Comparison of ENCODE assay signal across 8 cellular contexts in genomic region chr10:110872984-110873569, GRCh38. TPM values are rescaled to one million over a fixed set of nuclear protein-coding genes. Genes with fewer than 3 reads are reported as not detected.
A peak's percentile ranks its signal among the peaks of the same experiment; 100 is the strongest.
DNase-seq lines count a peak whose midpoint lies in the region; ATAC-seq and TF ChIP-seq lines count a peak whose summit lies in the region.

No MANE protein-coding gene starts in this region.

- no peak for TF ChIP-seq EP300 in transverse colon (IDR thresholded peaks at IDR 0.05; ENCODE audit: low read depth)

- no peak for TF ChIP-seq RAD21 in liver (IDR thresholded peaks at IDR 0.05)

- H3K4me3 ChIP-seq in adrenal gland (peak overlapping the region in 3 of 4 donors; percentile 34 to 95 (median 91)), liver (ENCODE audit: low read depth in 1 of 3, low read length in 3 of 3) (peak overlapping the region; percentile 61 to 99 (median 79)), transverse colon (peak overlapping the region; percentile 79 to 97 (median 88))

- ATAC-seq in GM18505 (IDR thresholded peaks at IDR 0.05; ENCODE audit: unreplicated experiment) (no peak), HG03095 (IDR thresholded peaks at IDR 0.05; ENCODE audit: unreplicated experiment) (no peak)

- peak overlapping the region; percentile 77 to 90 for H3K9ac ChIP-seq in liver (ENCODE audit: low read depth in 1 of 2, low read length in 2 of 2)

- H3K27me3 ChIP-seq in adrenal gland (no peaks in the 10 kb centered on the region), liver (ENCODE audit: control insufficient read depth in 4 of 4, insufficient read depth in 4 of 4, low read length in 3 of 4) (no peaks in the 10 kb centered on the region), transverse colon (no peaks in the 10 kb centered on the region)

- H3K36me3 ChIP-seq in adrenal gland (replicated peaks in 1 of 2) (no peaks in the 10 kb centered on the region), liver (ENCODE audit: control insufficient read depth in 4 of 4, insufficient read depth in 3 of 4, low read depth in 1 of 4, low read length in 3 of 4) (peaks cover 0 to 7% (median 0%) of the 10 kb centered on the region in 4 donors), transverse colon (peaks cover 0 to 16% (median 0%) of the 10 kb centered on the region in 4 donors)

- peak overlapping the region; percentile 98 for H3K27ac Mint-ChIP-seq in activated naive CD4-positive, alpha-beta T cell treated with anti-CD3 and anti-CD28 coated beads, Interleukin-2, amount 50 U/mL, for 24 hours

- peak overlapping the region; percentile 87 for H3K4me3 Mint-ChIP-seq in activated naive CD4-positive, alpha-beta T cell treated with anti-CD3 and anti-CD28 coated beads, Interleukin-2, amount 50 U/mL, for 24 hours

- H3K9me3 ChIP-seq in adrenal gland (replicated peaks in 1 of 3) (no peaks in the 10 kb centered on the region), liver (ENCODE audit: control insufficient read depth in 4 of 4, low read length in 3 of 4) (no peaks in the 10 kb centered on the region), transverse colon (no peaks in the 10 kb centered on the region)

- 1 to 3% (median 2%) methylated on average over 9 of the region's 9 CpGs for WGBS in adrenal gland, 4 donors
- WGBS in liver: under 1% methylated on average over 9 of the region's 9 CpGs
- 0% methylated on average over 9 of the region's 9 CpGs for WGBS in transverse colon (ENCODE audit: low coverage in 1 of 2), 2 donors

- H3K27me3 Mint-ChIP-seq in activated naive CD4-positive, alpha-beta T cell treated with anti-CD3 and anti-CD28 coated beads, Interleukin-2, amount 50 U/mL, for 24 hours: no peaks in the 10 kb centered on the region

- intact Hi-C loops in adrenal gland (cut with DNase I): loop anchor here in 1 of 2 donors (2.0 kb wide), 1 partner anchor 70 kb away; no protein-coding TSS in a partner anchor
- intact Hi-C loops in transverse colon (cut with DNase I; ENCODE audit: low total_unique reads): loop anchor here (10.0 kb wide), 1 partner anchor 48 kb away; no protein-coding TSS in a partner anchor

- TF ChIP-seq CTCF in adrenal gland (IDR thresholded peaks at IDR 0.05) (no peak), liver (IDR thresholded peaks at IDR 0.05; ENCODE audit: low read depth, low read length, missing input control) (no peak), transverse colon (IDR thresholded peaks at IDR 0.05) (no peak)

- H3K27ac ChIP-seq in adrenal gland (peak overlapping the region in 3 of 5 donors; percentile 89 to 98 (median 97)), liver (ENCODE audit: low read depth in 1 of 2, low read length in 2 of 2) (peak overlapping the region; percentile 96 to 97), transverse colon (peak overlapping the region; percentile 99 to 100 (median 99))

- H3K4me1 ChIP-seq in adrenal gland (replicated peaks in 1 of 2): peaks cover 17 to 38% of the 10 kb centered on the region in 2 donors
- H3K4me1 ChIP-seq in liver (ENCODE audit: control insufficient read depth in 4 of 4, insufficient read depth in 4 of 4, low read length in 3 of 4): peaks cover 0 to 23% (median 11%) of the 10 kb centered on the region in 4 donors
- H3K4me1 ChIP-seq in transverse colon: peaks cover 12 to 69% (median 36%) of the 10 kb centered on the region in 4 donors

- no peak for DNase-seq in activated naive CD4-positive, alpha-beta T cell treated with anti-CD3 and anti-CD28 coated beads, Interleukin-2, amount 50 U/mL, for 16 hours
- DNase-seq in adrenal gland: no peak
- no peak for DNase-seq in transverse colon
- no peak for DNase-seq in SK-N-DZ (ENCODE audit: low spot score)

- in situ Hi-C loops in transverse colon (cut with MboI; ENCODE audit: low pct_ligation_motif_present in 1 of 4, low pct_unique_long_range_greater_than_20kb in 1 of 4, low sequenced_read_pairs in 3 of 4): no loop called here

- no peak for TF ChIP-seq POLR2A in adrenal gland (IDR thresholded peaks at IDR 0.05)
- TF ChIP-seq POLR2A in transverse colon (IDR thresholded peaks at IDR 0.05): no peak
- no peak for TF ChIP-seq POLR2A in GM18505 (IDR thresholded peaks at IDR 0.05; ENCODE audit: borderline replicate concordance, extremely low read depth, insufficient read depth, insufficient read length)

- H3K9me3 Mint-ChIP-seq in activated naive CD4-positive, alpha-beta T cell treated with anti-CD3 and anti-CD28 coated beads, Interleukin-2, amount 50 U/mL, for 24 hours: no peaks in the 10 kb centered on the region

- peaks cover 71% of the 10 kb centered on the region for H3K4me1 Mint-ChIP-seq in activated naive CD4-positive, alpha-beta T cell treated with anti-CD3 and anti-CD28 coated beads, Interleukin-2, amount 50 U/mL, for 24 hours

- H3K36me3 Mint-ChIP-seq in activated naive CD4-positive, alpha-beta T cell treated with anti-CD3 and anti-CD28 coated beads, Interleukin-2, amount 50 U/mL, for 24 hours: no peaks in the 10 kb centered on the region

TF ChIP-seq in liver, 16 proteins besides CTCF, POLR2A, EP300 and RAD21:
- TF ChIP-seq TAF1 (conservative IDR thresholded peaks at IDR 0.05) (peak; percentile 32), SP1 (IDR thresholded peaks at IDR 0.05) (no peak)

RNA-seq across cellular contexts. Expression of gene PDCD4, which starts 1.3 kb away (rescaled TPM):
- total RNA-seq in adrenal gland: 100 to 1,000 TPM in 1 of 8 donors, 10 to 100 TPM in 7; 16.8 to 108 (median 41.3) TPM
- polyA plus RNA-seq in adrenal gland: 10 to 100 TPM; 39.7 to 75.1 (median 47.0) TPM
- total RNA-seq in liver: 10 to 100 TPM; 25.9 to 94.4 TPM
- polyA plus RNA-seq in liver: 10 to 100 TPM; 14.7 to 24.3 TPM
- 100 to 1,000 TPM in 3 of 4 donors, 10 to 100 TPM in 1; 98.3 to 724 (median 511) TPM for total RNA-seq in transverse colon
- 30.0 and 43.5 TPM in 2 replicates for polyA plus RNA-seq in SK-N-DZ (2014; cell fraction: cytosol; rRNA removed)
- 42.9 and 57.8 TPM in 2 replicates for polyA plus RNA-seq in SK-N-DZ (2014; cell fraction: nucleus; rRNA removed)

RNA-seq across cellular contexts. Expression of gene BBIP1, which starts 45.9 kb away (rescaled TPM):
- total RNA-seq in adrenal gland (10 to 100 TPM; 14.5 to 51.7 (median 39.8) TPM), liver (10 to 100 TPM; 10.4 to 11.0 TPM), transverse colon (10 to 100 TPM in 3 of 4 donors, 1 to 10 TPM in 1; 9.6 to 44.9 (median 18.1) TPM)
- polyA plus RNA-seq in adrenal gland (10 to 100 TPM; 46.5 to 86.9 (median 50.8) TPM), liver (10 to 100 TPM; 11.3 to 15.8 TPM)
- polyA plus RNA-seq in SK-N-DZ (2014; cell fraction: cytosol; rRNA removed): 48.6 and 48.7 TPM in 2 replicates
- 57.3 and 69.6 TPM in 2 replicates for polyA plus RNA-seq in SK-N-DZ (2014; cell fraction: nucleus; rRNA removed)

RNA-seq across cellular contexts. Expression of gene SHOC2, which starts 46.3 kb away (rescaled TPM):
- 10 to 100 TPM; 24.1 to 78.2 (median 37.1) TPM for total RNA-seq in adrenal gland
- 10 to 100 TPM; 16.4 to 43.3 (median 16.7) TPM for polyA plus RNA-seq in adrenal gland
- 10 to 100 TPM; 23.2 to 33.7 TPM for total RNA-seq in liver
- polyA plus RNA-seq in liver: 10 to 100 TPM in 1 of 2 donors, 1 to 10 TPM in 1; 7.8 to 12.7 TPM
- 100 to 1,000 TPM in 1 of 4 donors, 10 to 100 TPM in 3; 57.3 to 125 (median 73.4) TPM for total RNA-seq in transverse colon
- 13.3 and 22.3 TPM in 2 replicates for polyA plus RNA-seq in SK-N-DZ (2014; cell fraction: cytosol; rRNA removed)
- 10.2 and 10.6 TPM in 2 replicates for polyA plus RNA-seq in SK-N-DZ (2014; cell fraction: nucleus; rRNA removed)
